ENCODE assay signal across 8 cellular contexts in the genomic region with DNA sequence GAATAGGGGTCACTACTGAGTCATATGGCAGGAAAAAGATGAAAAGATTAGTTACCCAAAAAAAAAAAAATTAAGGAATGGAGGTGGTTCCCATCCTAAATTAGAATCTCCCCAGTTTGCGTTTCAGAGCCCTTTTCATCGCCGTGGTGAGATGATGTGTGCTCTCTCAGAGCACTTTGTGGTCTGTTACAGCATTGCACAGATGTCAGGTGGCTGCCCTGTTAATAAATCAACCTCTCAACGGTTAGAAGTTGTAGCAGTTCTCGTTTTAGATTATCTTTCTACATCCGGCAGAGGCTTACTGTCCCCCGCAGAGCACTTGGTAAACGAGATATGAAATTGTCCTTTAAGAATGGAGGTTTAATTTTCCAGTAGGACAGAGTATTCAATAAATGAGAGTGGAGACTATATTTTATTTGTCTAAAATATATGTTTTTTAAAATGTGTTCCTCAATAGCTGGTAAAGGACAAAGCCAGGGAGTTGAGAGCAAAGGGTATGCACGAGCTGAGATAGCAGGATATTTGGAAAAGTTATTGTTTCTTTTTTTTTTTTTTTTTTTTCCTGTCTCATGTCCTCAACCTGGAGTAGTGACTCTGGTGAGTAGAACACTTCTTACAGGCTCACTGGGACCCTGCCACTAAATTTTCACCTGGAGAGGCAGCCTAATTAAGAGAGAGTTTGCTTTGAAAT. TPM values are rescaled to one million over a fixed set of nuclear protein-coding genes. Genes with fewer than 3 reads are reported as not detected.
A peak's percentile ranks its signal among the peaks of the same experiment; 100 is the strongest.
DNase-seq lines count a peak whose midpoint lies in the region; ATAC-seq, FAIRE-seq and TF ChIP-seq lines count a peak whose summit lies in the region.

No MANE protein-coding gene starts in this region.

- no peaks in the 10 kb centered on the region for H3K36me3 Mint-ChIP-seq in glutamatergic neuron (ENCODE audit: unreplicated experiment)

- FAIRE-seq in urothelium cell line (lab: Jason Lieb, UNC): no peak

- H3K4me1 ChIP-seq in aorta (ENCODE audit: control insufficient read depth in 1 of 2, insufficient read depth in 2 of 2, low read length in 2 of 2): peaks cover 4 to 9% of the 10 kb centered on the region in 2 donors

- H3K4me3 ChIP-seq in aorta (ENCODE audit: low read length in 2 of 2): no peak overlapping the region

- H3K27ac ChIP-seq in aorta (ENCODE audit: low read depth in 1 of 2, low read length in 2 of 2): no peak overlapping the region

- no peaks in the 10 kb centered on the region for H3K36me3 ChIP-seq in aorta (ENCODE audit: control insufficient read depth in 1 of 2, insufficient read depth in 2 of 2, low read length in 1 of 2)

- H3K4me3 Mint-ChIP-seq in glutamatergic neuron (ENCODE audit: unreplicated experiment): peak overlapping the region; percentile 37

- peaks cover 26% of the 10 kb centered on the region for H3K4me1 Mint-ChIP-seq in glutamatergic neuron (ENCODE audit: low read depth, unreplicated experiment)

- ATAC-seq in GM21390 (IDR thresholded peaks at IDR 0.05; ENCODE audit: unreplicated experiment) (peak; percentile 83), HG03565 (IDR thresholded peaks at IDR 0.05; ENCODE audit: unreplicated experiment) (peak; percentile 86), aorta (ENCODE audit: low FRiP score) (no peak)

- no peaks in the 10 kb centered on the region for H3K9me3 Mint-ChIP-seq in glutamatergic neuron (ENCODE audit: unreplicated experiment)

- no peaks in the 10 kb centered on the region for H3K9me3 ChIP-seq in aorta (ENCODE audit: control insufficient read depth, low read length)

- peaks cover 4% of the 10 kb centered on the region for H3K27me3 Mint-ChIP-seq in glutamatergic neuron (ENCODE audit: unreplicated experiment)

- H3K27ac Mint-ChIP-seq in glutamatergic neuron (ENCODE audit: unreplicated experiment): peak overlapping the region; percentile 40

- WGBS in aorta, 2 donors: 87 to 89% methylated on average over 9 of the region's 9 CpGs

- peak; percentile 67 for DNase-seq in GM10266 (ENCODE audit: extremely low spot score)
- peak; percentile 79 to 81 for DNase-seq in SHP77 (lab: John Stamatoyannopoulos, UW)
- no peak for DNase-seq in glutamatergic neuron
- peak; percentile 52 for DNase-seq in urothelium cell line (ENCODE audit: low spot score)
- DNase-seq in aorta: no peak
- DNase-seq in posterior vena cava (ENCODE audit: low spot score): no peak

- TF ChIP-seq CTCF in GM10266 (IDR thresholded peaks at IDR 0.05; ENCODE audit: control insufficient read depth, insufficient read depth, low read depth, missing control alignments) (peak; percentile 3), glutamatergic neuron (IDR thresholded peaks at IDR 0.05; ENCODE audit: partially characterized antibody, unreplicated experiment) (no peak)

- H3K27me3 ChIP-seq in aorta (ENCODE audit: control insufficient read depth in 1 of 2, insufficient read depth in 2 of 2, low read length in 1 of 2): no peaks in the 10 kb centered on the region

- intact Hi-C loops in aorta (cut with DNase I) (no loop called here), posterior vena cava (cut with DNase I) (loop anchor here in 1 of 2 donors (10.0 kb wide), 1 partner anchor 867 kb away; no protein-coding TSS in a partner anchor)

RNA-seq across cellular contexts. Expression of gene AFF1, which starts 26.9 kb away (rescaled TPM):
- total RNA-seq in glutamatergic neuron (ENCODE audit: unreplicated experiment): 42.5 TPM
- 100 to 1,000 TPM in 1 of 2 donors, 10 to 100 TPM in 1; 99.6 to 107 TPM for total RNA-seq in aorta
- 10 to 100 TPM in 1 of 2 donors, 1 to 10 TPM in 1; 4.8 to 15.0 TPM for polyA plus RNA-seq in aorta
- total RNA-seq in posterior vena cava: 10 to 100 TPM; 89.5 to 97.5 TPM

Comparison
In these comparisons a context has a peak if more than half of its experiments do, and no peak if none do; other contexts are left out.
1. DNase-seq: peak in GM10266 (single experiment), SHP77 (2 of 2) and urothelium cell line (single experiment); none in glutamatergic neuron (single experiment), aorta (0 of 2) and posterior vena cava (single experiment).